In the genomic region with DNA sequence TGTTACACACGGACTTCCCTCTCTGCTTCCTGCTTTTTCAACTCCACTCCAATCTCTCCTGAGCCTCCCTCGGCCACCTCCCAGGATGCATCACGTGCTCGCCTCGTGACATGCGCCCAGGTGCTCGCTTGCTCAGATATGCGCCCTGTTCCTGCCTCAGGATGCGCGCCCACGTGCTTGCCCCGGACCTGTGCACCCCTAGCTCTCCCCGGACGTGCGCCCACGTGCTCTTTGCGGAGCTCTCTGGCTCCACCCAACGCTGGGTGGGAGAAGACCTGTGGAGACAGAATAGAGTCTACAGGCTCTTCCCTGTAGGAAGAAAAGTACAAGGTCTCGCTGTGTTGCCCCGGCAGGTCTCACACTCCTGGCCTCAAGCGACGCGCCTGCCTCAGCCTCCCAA, we compare ENCODE assay signal across 18 cellular contexts. TPM values are rescaled to one million over a fixed set of nuclear protein-coding genes. Genes with fewer than 3 reads are reported as not detected.
DNase-seq lines count a peak whose midpoint lies in the region; ATAC-seq, FAIRE-seq and TF ChIP-seq lines count a peak whose summit lies in the region.
"Had no signal": no experiment of that assay in that cellular context is flagged by ENCODE, and none has a peak within 500 bp of the region (broad histone marks: within the 10 kb centered on the region; RNA-seq: fewer than 3 reads in every experiment).

No MANE protein-coding gene starts in this region.

- H3K27me3 ChIP-seq in BLaER1 treated with 17β-estradiol and CSF1 and Interleukin-3, amounts not matched to agents 10 nM and 100 nM, result no peaks in the 10 kb centered on the region
- H3K27me3 ChIP-seq in H9 (ENCODE audit: insufficient read depth, low read length) (no peaks in the 10 kb centered on the region), astrocyte (ENCODE audit: insufficient read depth, low read length) (no peaks in the 10 kb centered on the region)
- H3K27me3 ChIP-seq: Peyer's patch had no signal

- no peaks in the 10 kb centered on the region for H3K27me3 Mint-ChIP-seq in H9 (ENCODE audit: low read depth)
- H3K27me3 Mint-ChIP-seq in astrocyte (ENCODE audit: low read depth, unreplicated experiment), result no peaks in the 10 kb centered on the region
- H3K27me3 Mint-ChIP-seq in neural crest cell (ENCODE audit: low read depth), result no peaks in the 10 kb centered on the region
- H3K27me3 Mint-ChIP-seq: type B pancreatic cell had no signal

- peaks cover 0 to 70% (median 20%) of the 10 kb centered on the region in 11 experiments; a peak in 15 of 22 replicates for H4K20me1 ChIP-seq in BLaER1 treated with 17β-estradiol and CSF1 and Interleukin-3, amounts not matched to agents 10 nM and 100 nM
- H4K20me1 ChIP-seq in H9 (ENCODE audit: control insufficient read depth, insufficient read depth, insufficient read length) (peaks cover 2% of the 10 kb centered on the region), astrocyte (ENCODE audit: insufficient read depth, low read length) (peaks cover 77% of the 10 kb centered on the region)

- no peak overlapping the region for H3K4me3 ChIP-seq in BLaER1 treated with 17β-estradiol and CSF1 and Interleukin-3, amounts not matched to agents 10 nM and 100 nM
- no peak overlapping the region for H3K4me3 ChIP-seq in astrocyte (ENCODE audit: insufficient read depth, low read depth, low read length)
- H3K4me3 ChIP-seq: dorsolateral prefrontal cortex, lower lobe of right lung, mucosa of descending colon, Peyer's patch had no signal

- DNase-seq in H9 (no peak), astrocyte (ENCODE audit: low read depth) (no peak), neural crest cell (ENCODE audit: low read depth, low spot score) (no peak), HCEC 1CT (no peak)
- DNase-seq in activated CD8-positive, alpha-beta memory T cell treated with anti-CD3 and anti-CD28 coated beads, Interleukin-2, amount 50 U/mL, for 48 hours, result no peak
- DNase-seq: activated CD4-positive, alpha-beta T cell treated with anti-CD3 and anti-CD28 coated beads, Interleukin-2, amount 50 U/mL, for 1 hour; activated naive CD8-positive, alpha-beta T cell treated with anti-CD3 and anti-CD28 coated beads, Interleukin-2, amount 10 ng/mL, durations not matched to agents 7 days and 5 days; CD4-positive, CD25-positive, alpha-beta regulatory T cell; dorsolateral prefrontal cortex; lower lobe of right lung; mucosa of descending colon; NCI-H1092 treated with DMSO at 0.1 percent for 48 hours; Peyer's patch had no signal

- no peak overlapping the region for H3K18ac ChIP-seq in H9 (ENCODE audit: insufficient read length, low read depth, low read length)

- H3K4me1 ChIP-seq in BLaER1 treated with 17β-estradiol and CSF1 and Interleukin-3, amounts not matched to agents 10 nM and 100 nM, result peaks cover 11 to 66% (median 58%) of the 10 kb centered on the region in 10 experiments
- no peaks in the 10 kb centered on the region for H3K4me1 ChIP-seq in H9 (ENCODE audit: insufficient read depth, low read length)
- no peaks in the 10 kb centered on the region for H3K4me1 ChIP-seq in astrocyte (ENCODE audit: insufficient read depth, low read length)

- H3K36me3 Mint-ChIP-seq in H9 (ENCODE audit: insufficient read depth in 1 of 3, low read depth in 3 of 3) (peaks cover 2 to 4% (median 4%) of the 10 kb centered on the region in 3 experiments; a peak in 5 of 7 replicates), astrocyte (ENCODE audit: low read depth, unreplicated experiment) (no peaks in the 10 kb centered on the region), neural crest cell (ENCODE audit: low read depth) (no peaks in the 10 kb centered on the region)
- H3K36me3 Mint-ChIP-seq: activated naive CD8-positive, alpha-beta T cell treated with anti-CD3 and anti-CD28 coated beads, Interleukin-2, amount 10 ng/mL, durations not matched to agents 7 days and 5 days; CD4-positive, CD25-positive, alpha-beta regulatory T cell had no signal

- H3K79me2 ChIP-seq in H9 (ENCODE audit: insufficient read depth, low read length) (peaks cover 27% of the 10 kb centered on the region; the same call in 1 of the 2 replicates), astrocyte (ENCODE audit: insufficient read depth, low read length) (peaks cover 84% of the 10 kb centered on the region)

- no peak overlapping the region for H3K14ac ChIP-seq in H9 (ENCODE audit: insufficient read depth, low read length)

- no peak overlapping the region for H2BK20ac ChIP-seq in H9 (ENCODE audit: low read depth, low read length, poor library complexity, severe bottlenecking)

- no peak for ATAC-seq in GM21528 (IDR thresholded peaks at IDR 0.05; ENCODE audit: low FRiP score, unreplicated experiment)
- ATAC-seq: mucosa of descending colon had no signal

- H3K27ac Mint-ChIP-seq in H9, result peak overlapping the region; percentile 78 to 90 (median 87); a peak in 6 of 7 replicates
- peak overlapping the region; percentile 59 for H3K27ac Mint-ChIP-seq in astrocyte (ENCODE audit: unreplicated experiment)
- no peak overlapping the region for H3K27ac Mint-ChIP-seq in neural crest cell (ENCODE audit: unreplicated experiment)
- H3K27ac Mint-ChIP-seq: activated naive CD8-positive, alpha-beta T cell treated with anti-CD3 and anti-CD28 coated beads, Interleukin-2, amount 10 ng/mL, durations not matched to agents 7 days and 5 days; activated T-helper 2 cell treated with anti-CD3 and anti-CD28 coated beads, Interferon-gamma antibody, Interleukin-2, Interleukin-4, amounts not matched to agents 10 μg/mL and 5 μg/mL and 100 μg/mL, durations not matched to agents 14 hours and 24 hours and 36 hours; CD4-positive, CD25-positive, alpha-beta regulatory T cell; T-helper 1 cell treated with Interleukin-12 subunit alpha and Interleukin-12 subunit beta and Interleukin-4 antibody, amounts not matched to agents 30 μg/mL and 1 μg/mL, for 36 hours; type B pancreatic cell had no signal

- H4K5ac ChIP-seq in H9 (ENCODE audit: insufficient read length, low read depth, low read length), result no peak overlapping the region

- FAIRE-seq in astrocyte (lab: Jason Lieb, UNC), result no peak

- H3K4me3 Mint-ChIP-seq in H9 (no peak overlapping the region), astrocyte (ENCODE audit: unreplicated experiment) (peak overlapping the region; percentile 69), neural crest cell (peak overlapping the region; percentile 17)
- H3K4me3 Mint-ChIP-seq: activated naive CD8-positive, alpha-beta T cell treated with anti-CD3 and anti-CD28 coated beads, Interleukin-2, amount 10 ng/mL, durations not matched to agents 7 days and 5 days; CD4-positive, CD25-positive, alpha-beta regulatory T cell; T-helper 1 cell treated with Interleukin-12 subunit alpha and Interleukin-12 subunit beta and Interleukin-4 antibody, amounts not matched to agents 30 μg/mL and 1 μg/mL, for 36 hours; type B pancreatic cell had no signal

- TF ChIP-seq CTCF in H9 (conservative IDR thresholded peaks at IDR 0.05), result peak; percentile 24; the same call in 2 of the 3 replicates
- TF ChIP-seq CTCF in astrocyte (IDR thresholded peaks at IDR 0.05; ENCODE audit: insufficient read depth, low read depth, low read length), result no peak
- no peak for TF ChIP-seq CTCF in neural crest cell (conservative IDR thresholded peaks at IDR 0.05)

- no peak overlapping the region for H3K23ac ChIP-seq in H9 (ENCODE audit: insufficient read length, low read depth, low read length)

- no peak overlapping the region for H2BK5ac ChIP-seq in H9 (ENCODE audit: insufficient read length, low read length)

- H4K91ac ChIP-seq in H9 (ENCODE audit: insufficient read length, low read depth, low read length), result no peak overlapping the region

- no peak overlapping the region for H3K9ac ChIP-seq in BLaER1 treated with 17β-estradiol and CSF1 and Interleukin-3, amounts not matched to agents 10 nM and 100 nM
- H3K9ac ChIP-seq in H9 (ENCODE audit: extremely low read depth, insufficient read length, low read length), result no peak overlapping the region
- no peak overlapping the region for H3K9ac ChIP-seq in astrocyte (ENCODE audit: low read length)

- no peak overlapping the region for H2AK5ac ChIP-seq in H9 (ENCODE audit: insufficient read length, low read length)

- no peak overlapping the region for H2BK120ac ChIP-seq in H9 (ENCODE audit: low read depth, low read length, poor library complexity, severe bottlenecking)

- peaks cover 0 to 4% (median 0%) of the 10 kb centered on the region in 11 experiments; a peak in 1 of 22 replicates for H3K36me3 ChIP-seq in BLaER1 treated with 17β-estradiol and CSF1 and Interleukin-3, amounts not matched to agents 10 nM and 100 nM
- no peaks in the 10 kb centered on the region for H3K36me3 ChIP-seq in astrocyte (ENCODE audit: insufficient read depth, low read length)
- H3K36me3 ChIP-seq: lower lobe of right lung, Peyer's patch had no signal

- no peak overlapping the region for H3K27ac ChIP-seq in BLaER1 treated with 17β-estradiol and CSF1 and Interleukin-3, amounts not matched to agents 10 nM and 100 nM
- H3K27ac ChIP-seq in H9 (ENCODE audit: insufficient read length, low read depth, low read length) (no peak overlapping the region), astrocyte (ENCODE audit: low read depth, low read length) (no peak overlapping the region)
- H3K27ac ChIP-seq: dorsolateral prefrontal cortex, lower lobe of right lung, Peyer's patch had no signal

- H2AFZ ChIP-seq in H9 (ENCODE audit: low read length) (no peak overlapping the region), astrocyte (ENCODE audit: low read depth, low read length) (no peak overlapping the region)

- H3K4ac ChIP-seq in H9 (ENCODE audit: low read depth, low read length), result no peak overlapping the region

- H3K4me1 Mint-ChIP-seq in H9, result peaks cover 37 to 43% of the 10 kb centered on the region in 2 experiments
- peaks cover 12% of the 10 kb centered on the region for H3K4me1 Mint-ChIP-seq in astrocyte (ENCODE audit: low read depth, unreplicated experiment)
- H3K4me1 Mint-ChIP-seq in neural crest cell, result peaks cover 32% of the 10 kb centered on the region
- H3K4me1 Mint-ChIP-seq: activated naive CD8-positive, alpha-beta T cell treated with anti-CD3 and anti-CD28 coated beads, Interleukin-2, amount 10 ng/mL, durations not matched to agents 7 days and 5 days; CD4-positive, CD25-positive, alpha-beta regulatory T cell had no signal

- no peak overlapping the region for H2BK12ac ChIP-seq in H9 (ENCODE audit: insufficient read length, low read depth, low read length)

- no peak overlapping the region for H4K8ac ChIP-seq in H9 (replicated peaks; ENCODE audit: insufficient read length, low read depth, low read length)

- peak overlapping the region in 9 of 11 experiments; percentile 19 to 85 (median 67); a peak in 16 of 22 replicates for H3K4me2 ChIP-seq in BLaER1 treated with 17β-estradiol and CSF1 and Interleukin-3, amounts not matched to agents 10 nM and 100 nM
- H3K4me2 ChIP-seq in H9 (ENCODE audit: insufficient read depth, insufficient read length, low read length) (no peak overlapping the region), astrocyte (ENCODE audit: low read length) (no peak overlapping the region)

- H3K23me2 ChIP-seq in H9 (ENCODE audit: insufficient read length, low read depth, low read length, poor library complexity, severe bottlenecking), result no peaks in the 10 kb centered on the region

- H2BK15ac ChIP-seq in H9 (ENCODE audit: low read depth, low read length), result no peak overlapping the region

- H3K56ac ChIP-seq in H9 (ENCODE audit: insufficient read length, low read depth, low read length), result no peak overlapping the region

- H3K9me3 Mint-ChIP-seq in H9 (peaks cover 0 to 3% of the 10 kb centered on the region in 2 experiments; a peak in 1 of 5 replicates), astrocyte (ENCODE audit: unreplicated experiment) (no peaks in the 10 kb centered on the region), neural crest cell (no peaks in the 10 kb centered on the region)
- H3K9me3 Mint-ChIP-seq: activated naive CD8-positive, alpha-beta T cell treated with anti-CD3 and anti-CD28 coated beads, Interleukin-2, amount 10 ng/mL, durations not matched to agents 7 days and 5 days; activated T-helper 2 cell treated with anti-CD3 and anti-CD28 coated beads, Interferon-gamma antibody, Interleukin-2, Interleukin-4, amounts not matched to agents 10 μg/mL and 5 μg/mL and 100 μg/mL, durations not matched to agents 14 hours and 24 hours and 36 hours; T-helper 1 cell treated with Interleukin-12 subunit alpha and Interleukin-12 subunit beta and Interleukin-4 antibody, amounts not matched to agents 30 μg/mL and 1 μg/mL, for 36 hours; type B pancreatic cell had no signal

- H3T11ph ChIP-seq in H9 (ENCODE audit: low read length), result no peak overlapping the region

- peaks cover 12% of the 10 kb centered on the region for H3K79me1 ChIP-seq in H9 (ENCODE audit: insufficient read depth, low read depth, low read length, poor library complexity, severe bottlenecking)

- WGBS in H9 (ENCODE audit: extremely low coverage, insufficient read length, low lambda C conversion rate), result no CpG with 5 or more reads among the region's 23 CpGs

- no peaks in the 10 kb centered on the region; a peak in 1 of 22 replicates for H3K9me3 ChIP-seq in BLaER1 treated with 17β-estradiol and CSF1 and Interleukin-3, amounts not matched to agents 10 nM and 100 nM (replicated peaks in 1 of 11)
- H3K9me3 ChIP-seq in H9 (ENCODE audit: control insufficient read depth, low read depth, low read length) (no peaks in the 10 kb centered on the region), astrocyte (ENCODE audit: insufficient read depth, low read depth, low read length) (no peaks in the 10 kb centered on the region)
- H3K9me3 ChIP-seq: lower lobe of right lung, mucosa of descending colon, Peyer's patch had no signal

RNA-seq across cellular contexts. Expression of a gene that starts 23.1 kb away (rescaled TPM):
- 44.7 and 47.2 TPM in 2 replicates for total RNA-seq in H9 (2021)
- total RNA-seq in astrocyte, result 35.4 and 35.9 TPM in 2 replicates
- total RNA-seq in neural crest cell, result 50.1 and 51.2 TPM in 2 replicates

Comparison
In these comparisons a context has a peak if more than half of its experiments do, and no peak if none do; other contexts are left out.
1. H3K4me2 ChIP-seq: peak in BLaER1 treated with 17β-estradiol and CSF1 and Interleukin-3, amounts not matched to agents 10 nM and 100 nM (9 of 11); none in H9 (single experiment) and astrocyte (single experiment).
2. H3K4me3 Mint-ChIP-seq: peak in astrocyte (single experiment) and neural crest cell (single experiment); none in H9 (0 of 2).